10 cellular contexts compared by ENCODE assay signal in genomic region chr4:148214529-148215166, GRCh38.
DNase-seq lines count a peak whose midpoint lies in the region; ATAC-seq, FAIRE-seq and TF ChIP-seq lines count a peak whose summit lies in the region.
"Had no signal": no experiment of that assay in that cellular context is flagged by ENCODE, and none has a peak within 500 bp of the region (broad histone marks: within the 10 kb centered on the region; RNA-seq: fewer than 3 reads in every experiment).

No MANE protein-coding gene starts in this region.

- H3K9me3 Mint-ChIP-seq in nephron: no peaks in the 10 kb centered on the region

- peak overlapping the region in 1 of 3 experiments; percentile 3 for H3K4me3 Mint-ChIP-seq in nephron

- H3K36me3 Mint-ChIP-seq in nephron (ENCODE audit: low read depth): no peaks in the 10 kb centered on the region

- H3K27ac Mint-ChIP-seq in nephron: peak overlapping the region; percentile 31 to 82 (median 81)

- TF ChIP-seq CTCF in fibroblast of the aortic adventitia (IDR thresholded peaks at IDR 0.05; ENCODE audit: insufficient read depth, low read length) (no peak), nephron (IDR thresholded peaks at IDR 0.05; ENCODE audit: unreplicated experiment in 3 of 3) (no peak)

- H3K27me3 Mint-ChIP-seq in nephron (ENCODE audit: low read depth): no peaks in the 10 kb centered on the region

- H3K4me3 ChIP-seq in fibroblast of the aortic adventitia (ENCODE audit: low read depth, low read length): no peak overlapping the region

- H3K4me1 Mint-ChIP-seq in nephron: peaks cover 49% of the 10 kb centered on the region

- ATAC-seq in GM19035 (IDR thresholded peaks at IDR 0.05; ENCODE audit: unreplicated experiment) (no peak), GM19324 (IDR thresholded peaks at IDR 0.05; ENCODE audit: low FRiP score, unreplicated experiment) (no peak)
- ATAC-seq: Panc1 had no signal

- DNase-seq in DMS 273 (lab: John Stamatoyannopoulos, UW; ENCODE audit: unreplicated experiment): peak; percentile 22
- DNase-seq in DMS 273 treated with DMSO at 0.1 percent for 48 hours (lab: John Stamatoyannopoulos, UW): no peak
- peak; percentile 63 for DNase-seq in fibroblast of the aortic adventitia (ENCODE audit: low read depth)
- DNase-seq in ureter (ENCODE audit: low spot score): peak; percentile 64
- DNase-seq in HTR-8/SVneo (ENCODE audit: insufficient read length, low spot score): no peak
- DNase-seq: stimulated activated CD4-positive, alpha-beta T cell treated with anti-CD3 and anti-CD28 coated beads, Interleukin-4, amount 100 ng/mL, for 24 hours had no signal

- FAIRE-seq in HTR-8/SVneo (lab: Jason Lieb, UNC): no peak

Comparison
In these comparisons a context has a peak if more than half of its experiments do, and no peak if none do; other contexts are left out.
1. DNase-seq: peak in DMS 273 (single experiment), fibroblast of the aortic adventitia (single experiment) and ureter (single experiment); none in DMS 273 treated with DMSO at 0.1 percent for 48 hours (single experiment) and HTR-8/SVneo (single experiment).